In the genomic region with DNA sequence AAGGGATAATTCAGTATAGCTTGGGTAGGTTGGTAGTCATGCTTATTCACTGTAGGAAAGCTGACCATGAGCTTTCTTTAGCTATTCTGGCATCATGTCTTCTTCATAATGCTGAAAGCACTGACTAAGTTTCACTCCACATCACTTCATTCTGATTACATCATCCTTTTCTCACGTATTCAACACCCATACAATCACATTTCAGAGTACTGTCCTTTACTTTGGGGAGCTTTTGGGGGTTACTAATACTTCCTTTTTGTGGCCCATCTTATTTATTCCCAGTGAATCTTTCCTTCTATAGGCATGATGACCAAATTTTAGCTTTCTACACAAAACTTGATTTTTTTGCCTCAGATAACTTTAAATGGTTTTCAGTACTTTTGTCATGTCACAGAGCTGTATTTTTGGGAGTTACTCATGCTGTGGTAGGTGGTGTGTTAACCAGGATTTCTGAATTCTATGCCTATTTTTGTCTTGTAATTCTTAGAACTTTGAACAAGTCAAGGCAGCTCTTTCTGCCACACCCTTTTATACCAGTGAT, we compare ENCODE assay signal across 1 cellular context.
TF ChIP-seq lines count a peak whose summit lies in the region.

No MANE protein-coding gene starts in this region.

TF ChIP-seq in HepG2, 621 proteins besides CTCF, POLR2A, EP300 and RAD21:
- no peak for TF ChIP-seq ETV6 (CRISPR knock-in tag; conservative IDR thresholded peaks at IDR 0.05)
- TF ChIP-seq PCBP2 (optimal IDR thresholded peaks at IDR 0.05; ENCODE audit: low read depth, low read length, poor library complexity, severe bottlenecking): no peak
- TF ChIP-seq ZNF225 (CRISPR knock-in tag; IDR thresholded peaks at IDR 0.05): no peak
- TF ChIP-seq SP140L (CRISPR knock-in tag; IDR thresholded peaks at IDR 0.05; ENCODE audit: borderline replicate concordance): no peak
- TF ChIP-seq CEBPB (IDR thresholded peaks at IDR 0.05; ENCODE audit: borderline replicate concordance, low read depth, low read length): peak; percentile 6; the same call in 1 of the 2 replicates
- TF ChIP-seq HES4 (CRISPR knock-in tag; IDR thresholded peaks at IDR 0.05; ENCODE audit: borderline replicate concordance): no peak
- no peak for TF ChIP-seq FOXM1 (CRISPR knock-in tag; IDR thresholded peaks at IDR 0.05)
- no peak for TF ChIP-seq FOSL1 (CRISPR knock-in tag; IDR thresholded peaks at IDR 0.05; ENCODE audit: borderline replicate concordance)
- no peak for TF ChIP-seq ZNF354B (CRISPR knock-in tag; IDR thresholded peaks at IDR 0.05)
- TF ChIP-seq ATF1 (CRISPR knock-in tag; IDR thresholded peaks at IDR 0.05): no peak
- TF ChIP-seq TBL1XR1 (IDR thresholded peaks at IDR 0.05; ENCODE audit: borderline replicate concordance, low read length, partially characterized antibody): no peak
- TF ChIP-seq ZNF607 (CRISPR knock-in tag; IDR thresholded peaks at IDR 0.05; ENCODE audit: borderline replicate concordance): no peak
- no peak for TF ChIP-seq MXD4 (CRISPR knock-in tag; IDR thresholded peaks at IDR 0.05)
- TF ChIP-seq HHEX (CRISPR knock-in tag; IDR thresholded peaks at IDR 0.05): no peak
- peak; percentile 83 for TF ChIP-seq ATF7 (IDR thresholded peaks at IDR 0.05)
- no peak for TF ChIP-seq ATF7 (CRISPR knock-in tag; IDR thresholded peaks at IDR 0.05)
- no peak for TF ChIP-seq ZNF264 (CRISPR knock-in tag; IDR thresholded peaks at IDR 0.05)
